9 cellular contexts compared by ENCODE assay signal in the genomic region with DNA sequence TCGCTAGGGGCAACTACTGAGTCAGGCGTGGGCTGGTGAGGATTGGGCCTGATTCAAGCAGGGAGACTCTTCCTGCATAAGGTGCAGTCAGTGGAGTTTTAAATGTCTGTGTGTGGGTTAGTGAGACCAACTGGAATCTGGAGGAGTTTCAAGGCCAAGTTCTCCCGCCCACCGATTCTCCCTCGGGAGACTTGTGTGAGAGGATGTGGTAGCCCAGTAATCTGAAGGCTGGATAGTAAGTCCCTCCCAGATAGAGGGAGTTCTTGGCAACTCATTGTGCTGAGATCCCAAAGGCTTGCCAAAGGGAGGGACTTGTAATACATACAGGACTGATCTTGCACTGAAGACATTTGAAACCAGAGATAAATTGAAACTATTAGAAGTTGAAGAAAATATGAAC. TPM values are rescaled to one million over a fixed set of nuclear protein-coding genes. Genes with fewer than 3 reads are reported as not detected.
DNase-seq lines count a peak whose midpoint lies in the region; ATAC-seq and TF ChIP-seq lines count a peak whose summit lies in the region.
"Had no signal": no experiment of that assay in that cellular context is flagged by ENCODE, and none has a peak within 500 bp of the region (broad histone marks: within the 10 kb centered on the region; RNA-seq: fewer than 3 reads in every experiment).

No MANE protein-coding gene starts in this region.

- WGBS in transverse colon (ENCODE audit: low coverage in 1 of 2), 2 donors: 40 to 75% methylated on average over 5 of the region's 5 CpGs

- H3K36me3 ChIP-seq in SJSA1 (no peaks in the 10 kb centered on the region), transverse colon (no peaks in the 10 kb centered on the region)

- H3K9me3 ChIP-seq in SJSA1 (replicated peaks) (no peaks in the 10 kb centered on the region), transverse colon (no peaks in the 10 kb centered on the region)

- peaks cover 13% of the 10 kb centered on the region for H3K4me1 ChIP-seq in SJSA1 (replicated peaks)
- no peaks in the 10 kb centered on the region for H3K4me1 ChIP-seq in transverse colon

- H3K27me3 ChIP-seq in SJSA1 (replicated peaks) (no peaks in the 10 kb centered on the region), transverse colon (no peaks in the 10 kb centered on the region)

- in situ Hi-C loops in transverse colon (cut with MboI; ENCODE audit: low pct_ligation_motif_present in 1 of 4, low pct_unique_long_range_greater_than_20kb in 1 of 4, low sequenced_read_pairs in 3 of 4): no loop called here

- no peak for TF ChIP-seq CTCF in transverse colon (IDR thresholded peaks at IDR 0.05)

- no peak for TF ChIP-seq EP300 in transverse colon (IDR thresholded peaks at IDR 0.05; ENCODE audit: low read depth)

- H3K4me3 ChIP-seq in SJSA1 (no peak overlapping the region), transverse colon (no peak overlapping the region)

- H3K27ac ChIP-seq in SJSA1 (no peak overlapping the region), transverse colon (no peak overlapping the region)

- intact Hi-C loops in transverse colon (cut with DNase I; ENCODE audit: low total_unique reads): no loop called here

- TF ChIP-seq POLR2A in transverse colon (IDR thresholded peaks at IDR 0.05): no peak

- DNase-seq in SJSA1 (ENCODE audit: low read depth in 1 of 2, low spot score in 2 of 2): peak; percentile 33 to 53
- peak; percentile 40 for DNase-seq in middle frontal gyrus (ENCODE audit: extremely low spot score, low spot score)
- DNase-seq in dermis blood vessel endothelial cell: no peak
- no peak for DNase-seq in activated CD8-positive, alpha-beta memory T cell treated with anti-CD3 and anti-CD28 coated beads for 24 hours
- DNase-seq in transverse colon: no peak
- DNase-seq in NCI-H774 (lab: John Stamatoyannopoulos, UW): no peak
- DNase-seq: activated B cell treated with CpG ODN at 0.5 μM for 24 hours had no signal

- ATAC-seq in GM18498 (IDR thresholded peaks at IDR 0.05; ENCODE audit: unreplicated experiment): peak; percentile 39
- ATAC-seq in HG02678 (IDR thresholded peaks at IDR 0.05; ENCODE audit: unreplicated experiment): peak; percentile 24

RNA-seq across cellular contexts. Expression of a gene that starts 51.8 kb away (rescaled TPM):
- total RNA-seq in SJSA1 (2014; rRNA removed; shearing (Covaris generic)): 26.4 and 54.9 TPM in 2 replicates
- total RNA-seq in dermis blood vessel endothelial cell: 58.4 and 64.0 TPM in 2 replicates
- total RNA-seq in transverse colon: 10 to 100 TPM in 2 of 4 donors, 1 to 10 TPM in 2; 3.6 to 16.2 (median 8.3) TPM

Comparison
In these comparisons a context has a peak if more than half of its experiments do, and no peak if none do; other contexts are left out.
1. DNase-seq: peak in SJSA1 (2 of 2) and middle frontal gyrus (single experiment); none in dermis blood vessel endothelial cell (single experiment), activated CD8-positive, alpha-beta memory T cell treated with anti-CD3 and anti-CD28 coated beads for 24 hours (single experiment), transverse colon (single experiment) and NCI-H774 (single experiment).